25 cellular contexts compared by ENCODE assay signal in genomic region chr1:189180057-189180456, GRCh38.
"Had no signal": no experiment of that assay in that cellular context is flagged by ENCODE, and none has a peak within 500 bp of the region (broad histone marks: within the 10 kb centered on the region; RNA-seq: fewer than 3 reads in every experiment).

No MANE protein-coding gene starts in this region.

- H3K27ac ChIP-seq: coronary artery, esophagus squamous epithelium, gastrocnemius medialis, neutrophil, pancreas, right atrium auricular region, stomach, thyroid gland, vagina had no signal

- ATAC-seq: effector memory CD8-positive, alpha-beta T cell; gastrocnemius medialis; left lobe of liver; natural killer cell; pancreas; sciatic nerve; stimulated activated effector memory CD8-positive, alpha-beta T cell treated with anti-CD3 and anti-CD28 coated beads, Interleukin-12 subunit alpha, Interleukin-12 subunit beta, amount 100 ng/mL, for 72 hours had no signal

- DNase-seq: effector memory CD8-positive, alpha-beta T cell; erythroblast; esophagus squamous epithelium; foreskin fibroblast; gastrocnemius medialis; head of caudate nucleus; kidney; natural killer cell; pancreas; stimulated activated CD4-positive, alpha-beta T cell treated with anti-CD3 and anti-CD28 coated beads, Interleukin-2, amount 100 ng/mL, for 24 hours; stimulated activated CD4-positive, alpha-beta T cell treated with anti-CD3 and anti-CD28 coated beads, Interleukin-4, amount 100 ng/mL, for 24 hours; stimulated activated naive CD4-positive, alpha-beta T cell treated with Interleukin-2 at 50 U/mL for 16 hours; stomach; thyroid gland; trophoblast cell had no signal

- H3K4me2 ChIP-seq: smooth muscle cell had no signal

- H3K27me3 ChIP-seq: esophagus squamous epithelium, gastrocnemius medialis, neutrophil, pancreas, right atrium auricular region, stomach, thyroid gland, vagina had no signal

- H3K36me3 ChIP-seq: esophagus squamous epithelium, gastrocnemius medialis, neutrophil, pancreas, right atrium auricular region, stomach, thyroid gland, vagina had no signal

- H3K4me3 ChIP-seq: coronary artery, esophagus squamous epithelium, gastrocnemius medialis, lung, pancreas, right atrium auricular region, smooth muscle cell, stomach, thyroid gland, vagina had no signal

- H3K9me3 ChIP-seq: esophagus squamous epithelium, gastrocnemius medialis, neutrophil, pancreas, right atrium auricular region, stomach, thyroid gland, vagina had no signal

- H3K4me1 ChIP-seq: esophagus squamous epithelium, gastrocnemius medialis, pancreas, right atrium auricular region, stomach, thyroid gland, vagina had no signal

- FAIRE-seq: endometrium, kidney, pancreas had no signal
